ENCODE assay signal across 11 cellular contexts in the genomic region with DNA sequence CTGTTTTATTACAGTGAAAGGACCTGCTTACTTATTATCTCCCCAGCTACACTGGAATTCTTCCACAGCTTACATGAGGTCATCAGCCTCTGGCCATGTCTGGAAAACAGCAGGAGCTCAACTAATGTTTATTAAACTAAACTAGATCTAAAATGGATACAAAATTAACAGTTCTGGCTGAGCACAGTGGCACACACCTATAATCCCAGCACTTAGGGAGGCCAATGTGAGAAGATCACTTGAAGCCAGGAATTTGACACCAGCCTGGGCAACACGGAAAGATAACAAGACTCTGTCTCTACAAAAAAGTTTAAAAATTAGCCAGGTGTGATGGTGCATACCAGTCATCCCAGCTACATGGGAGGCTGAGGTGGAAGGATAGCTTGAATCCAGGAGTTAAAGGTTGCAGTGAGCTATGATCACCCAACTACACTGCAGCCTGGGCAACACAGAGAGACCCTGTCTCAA.
DNase-seq lines count a peak whose midpoint lies in the region; ATAC-seq and TF ChIP-seq lines count a peak whose summit lies in the region.
"Had no signal": no experiment of that assay in that cellular context is flagged by ENCODE, and none has a peak within 500 bp of the region (broad histone marks: within the 10 kb centered on the region; RNA-seq: fewer than 3 reads in every experiment).

No MANE protein-coding gene starts in this region.

- H3K23ac ChIP-seq in mesenchymal stem cell (ENCODE audit: low read length in 2 of 2) = no peak overlapping the region

- no peak overlapping the region for H3K4me2 ChIP-seq in mesenchymal stem cell (ENCODE audit: low read length, poor library complexity, severe bottlenecking)

- no peak overlapping the region for H2BK120ac ChIP-seq in mesenchymal stem cell (ENCODE audit: low read depth, low read length)

- no peaks in the 10 kb centered on the region for H3K36me3 ChIP-seq in mesenchymal stem cell (ENCODE audit: control insufficient read depth in 1 of 2, insufficient read depth in 2 of 2, low read depth in 1 of 2, low read length in 2 of 2)
- H3K36me3 ChIP-seq in naive thymus-derived CD4-positive, alpha-beta T cell (ENCODE audit: control insufficient read depth in 2 of 3, insufficient read depth in 3 of 3, low read length in 3 of 3) = no peaks in the 10 kb centered on the region
- no peaks in the 10 kb centered on the region for H3K36me3 ChIP-seq in vagina

- 92% methylated on average over 1 of the region's 1 CpG for WGBS in mesenchymal stem cell

- POLR2A ChIA-PET in naive thymus-derived CD4-positive, alpha-beta T cell (lab: Charles Lee) = no interaction called here

- H3K14ac ChIP-seq in mesenchymal stem cell (ENCODE audit: low read length in 2 of 2) = no peak overlapping the region

- CTCF ChIA-PET in naive thymus-derived CD4-positive, alpha-beta T cell (lab: Charles Lee) = no interaction called here

- intact Hi-C loops in naive thymus-derived CD4-positive, alpha-beta T cell (cut with micrococcal nuclease) = no loop called here
- intact Hi-C loops in vagina (cut with DNase I) = no loop called here

- H3K4me1 ChIP-seq in mesenchymal stem cell (ENCODE audit: control insufficient read depth, insufficient read depth, low read depth, low read length) = peaks cover 9% of the 10 kb centered on the region
- no peaks in the 10 kb centered on the region for H3K4me1 ChIP-seq in naive thymus-derived CD4-positive, alpha-beta T cell (ENCODE audit: control insufficient read depth in 2 of 2, insufficient read depth in 2 of 2, low read length in 2 of 2)
- H3K4me1 ChIP-seq in vagina = peaks cover 44% of the 10 kb centered on the region

- H2BK15ac ChIP-seq in mesenchymal stem cell (ENCODE audit: low read depth, poor library complexity, severe bottlenecking) = no peak overlapping the region

- H3K9me3 ChIP-seq in mesenchymal stem cell (ENCODE audit: control insufficient read depth, low read length) (no peaks in the 10 kb centered on the region), vagina (no peaks in the 10 kb centered on the region)
- no peaks in the 10 kb centered on the region for H3K9me3 ChIP-seq in naive thymus-derived CD4-positive, alpha-beta T cell (ENCODE audit: control insufficient read depth in 2 of 3, low read length in 3 of 3)

- H3K36me3 Mint-ChIP-seq in chondrocyte (ENCODE audit: low read depth) = no peaks in the 10 kb centered on the region
- no peaks in the 10 kb centered on the region for H3K36me3 Mint-ChIP-seq in naive thymus-derived CD4-positive, alpha-beta T cell
- H3K36me3 Mint-ChIP-seq: T-cell had no signal

- H3K4ac ChIP-seq in mesenchymal stem cell (ENCODE audit: low read depth in 1 of 2, low read length in 2 of 2) = no peak overlapping the region

- no peak overlapping the region for H2AK5ac ChIP-seq in mesenchymal stem cell (ENCODE audit: low read length, severe bottlenecking)

- H3K27me3 Mint-ChIP-seq in chondrocyte (ENCODE audit: low read depth) = no peaks in the 10 kb centered on the region
- peaks cover 0 to 23% (median 8%) of the 10 kb centered on the region in 5 donors for H3K27me3 Mint-ChIP-seq in naive thymus-derived CD4-positive, alpha-beta T cell
- H3K27me3 Mint-ChIP-seq: activated T-helper 17 cell treated with anti-CD3 and anti-CD28 coated beads, Interleukin-2, amount 50 U/mL, for 72 hours had no signal

- H3K4me3 Mint-ChIP-seq in chondrocyte (ENCODE audit: unreplicated experiment) = no peak overlapping the region
- H3K4me3 Mint-ChIP-seq in naive thymus-derived CD4-positive, alpha-beta T cell = no peak overlapping the region
- H3K4me3 Mint-ChIP-seq: activated T-helper 17 cell treated with anti-CD3 and anti-CD28 coated beads, Interleukin-2, amount 50 U/mL, for 72 hours; T-cell had no signal

- H3K27ac Mint-ChIP-seq in chondrocyte (ENCODE audit: unreplicated experiment) = peak overlapping the region; percentile 39
- no peak overlapping the region for H3K27ac Mint-ChIP-seq in naive thymus-derived CD4-positive, alpha-beta T cell
- H3K27ac Mint-ChIP-seq: activated T-helper 17 cell treated with anti-CD3 and anti-CD28 coated beads, Interleukin-2, amount 50 U/mL, for 72 hours; T-cell had no signal

- peak; percentile 48 for DNase-seq in AG10803 (ENCODE audit: low read depth)
- peak; percentile 46 for DNase-seq in HK-2 (ENCODE audit: unreplicated experiment)
- no peak for DNase-seq in chondrocyte (ENCODE audit: low spot score)
- DNase-seq in mesenchymal stem cell = peak; percentile 68
- no peak for DNase-seq in activated naive CD4-positive, alpha-beta T cell treated with anti-CD3 and anti-CD28 coated beads, Interleukin-2, amount 50 U/mL, for 16 hours
- DNase-seq in naive thymus-derived CD4-positive, alpha-beta T cell = no peak
- no peak for DNase-seq in vagina (ENCODE audit: extremely low spot score in 2 of 2)
- DNase-seq: activated CD4-positive, alpha-beta T cell treated with anti-CD3 and anti-CD28 coated beads, Interleukin-2, amount 50 U/mL, for 1 hour; T-cell had no signal

- H4K8ac ChIP-seq in mesenchymal stem cell (ENCODE audit: low read length) = no peak overlapping the region

- ATAC-seq in naive thymus-derived CD4-positive, alpha-beta T cell = no peak
- no peak for ATAC-seq in GM18502 (IDR thresholded peaks at IDR 0.05; ENCODE audit: poor library complexity, unreplicated experiment)
- ATAC-seq: activated T-helper 17 cell treated with anti-CD3 and anti-CD28 coated beads, Interleukin-2, amount 50 U/mL, for 72 hours; T-cell had no signal

- H3K9ac ChIP-seq in mesenchymal stem cell (ENCODE audit: low read length) = peak overlapping the region; percentile 34

- no peaks in the 10 kb centered on the region for H3K9me3 Mint-ChIP-seq in chondrocyte (ENCODE audit: low read depth)
- peaks cover 0 to 4% (median 0%) of the 10 kb centered on the region in 11 donors for H3K9me3 Mint-ChIP-seq in naive thymus-derived CD4-positive, alpha-beta T cell
- H3K9me3 Mint-ChIP-seq: activated T-helper 17 cell treated with anti-CD3 and anti-CD28 coated beads, Interleukin-2, amount 50 U/mL, for 72 hours; T-cell had no signal

- H2BK12ac ChIP-seq in mesenchymal stem cell (ENCODE audit: low read length in 2 of 2) = no peak overlapping the region

- no peak for TF ChIP-seq POLR2A in vagina (IDR thresholded peaks at IDR 0.05)

- no peaks in the 10 kb centered on the region for H3K79me1 ChIP-seq in mesenchymal stem cell (replicated peaks; ENCODE audit: low read length, poor library complexity, severe bottlenecking)

- H3K4me1 Mint-ChIP-seq in chondrocyte (ENCODE audit: low read depth) = peaks cover 47% of the 10 kb centered on the region
- H3K4me1 Mint-ChIP-seq in naive thymus-derived CD4-positive, alpha-beta T cell = peaks cover 0 to 4% (median 0%) of the 10 kb centered on the region in 7 donors

- TF ChIP-seq CTCF in AG10803 (conservative IDR thresholded peaks at IDR 0.05; ENCODE audit: low read length) (no peak), chondrocyte (IDR thresholded peaks at IDR 0.05) (no peak), vagina (IDR thresholded peaks at IDR 0.05) (no peak)

- H2BK5ac ChIP-seq in mesenchymal stem cell (ENCODE audit: low read depth, low read length, poor library complexity, severe bottlenecking) = no peak overlapping the region

- no peak overlapping the region for H3K18ac ChIP-seq in mesenchymal stem cell (ENCODE audit: low read depth in 1 of 2, low read length in 2 of 2)

- H3K27me3 ChIP-seq in mesenchymal stem cell (ENCODE audit: control insufficient read depth in 1 of 2, insufficient read depth in 1 of 2, low read length in 2 of 2) (no peaks in the 10 kb centered on the region), vagina (no peaks in the 10 kb centered on the region)
- no peaks in the 10 kb centered on the region for H3K27me3 ChIP-seq in naive thymus-derived CD4-positive, alpha-beta T cell (ENCODE audit: control insufficient read depth in 2 of 2, insufficient read depth in 2 of 2, low read length in 2 of 2)

- no peak overlapping the region for H4K91ac ChIP-seq in mesenchymal stem cell (ENCODE audit: low read length)

- peak overlapping the region; percentile 69 for H3K27ac ChIP-seq in mesenchymal stem cell (ENCODE audit: low read length, poor library complexity, severe bottlenecking)
- no peak overlapping the region for H3K27ac ChIP-seq in naive thymus-derived CD4-positive, alpha-beta T cell (ENCODE audit: low read depth, low read length)
- H3K27ac ChIP-seq in vagina = no peak overlapping the region

- H3K4me3 ChIP-seq in AG10803 (ENCODE audit: low read length) (no peak overlapping the region), mesenchymal stem cell (ENCODE audit: insufficient read depth in 1 of 2, low read depth in 1 of 2, low read length in 2 of 2) (no peak overlapping the region), vagina (no peak overlapping the region)
- no peak overlapping the region for H3K4me3 ChIP-seq in naive thymus-derived CD4-positive, alpha-beta T cell (ENCODE audit: low read length)

- H2AFZ ChIP-seq in mesenchymal stem cell (ENCODE audit: low read depth, low read length) = no peak overlapping the region

Comparison
In these comparisons a context has a peak if more than half of its experiments do, and no peak if none do; other contexts are left out.
1. DNase-seq: peak in AG10803 (single experiment), HK-2 (single experiment) and mesenchymal stem cell (single experiment); none in chondrocyte (single experiment), activated naive CD4-positive, alpha-beta T cell treated with anti-CD3 and anti-CD28 coated beads, Interleukin-2, amount 50 U/mL, for 16 hours (single experiment), naive thymus-derived CD4-positive, alpha-beta T cell (0 of 9) and vagina (0 of 2).